ENCODE assay signal across 21 cellular contexts in the genomic region with DNA sequence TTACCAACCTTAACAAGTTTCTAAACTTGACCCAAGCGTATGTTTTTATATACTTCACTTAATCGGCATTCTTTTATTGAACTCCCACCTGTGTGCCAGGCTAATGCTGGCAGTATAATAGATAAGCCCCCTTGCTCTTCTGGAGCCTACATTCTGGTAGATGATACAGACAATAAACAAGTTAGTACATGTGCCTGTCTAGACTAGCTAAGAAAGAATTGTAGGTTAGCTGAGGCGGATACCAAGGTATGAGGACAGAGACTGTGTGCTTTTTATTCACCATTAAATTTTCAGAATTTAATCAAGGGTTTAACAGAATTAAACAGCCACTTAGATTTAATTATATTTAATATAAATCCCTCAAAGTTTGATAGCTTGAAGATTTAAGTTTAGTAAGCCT.
"Had no signal": no experiment of that assay in that cellular context is flagged by ENCODE, and none has a peak within 500 bp of the region (broad histone marks: within the 10 kb centered on the region; RNA-seq: fewer than 3 reads in every experiment).

No MANE protein-coding gene starts in this region.

- H3K4me3 ChIP-seq: colonic mucosa, gastroesophageal sphincter, heart right ventricle, sigmoid colon, spleen, thyroid gland had no signal

- H3K27ac Mint-ChIP-seq: activated T-helper 1 cell treated with anti-CD3 and anti-CD28 coated beads, Interleukin-12 subunit alpha, Interleukin-12 subunit beta, Interleukin-2, Interleukin-4 antibody, amounts not matched to agents 30 ng/mL and 10 ng/mL and 1 ng/mL, durations not matched to agents 14 hours and 24 hours and 36 hours; endodermal cell; nephron had no signal

- H3K27me3 Mint-ChIP-seq: activated CD4-positive, alpha-beta T cell treated with anti-CD3 and anti-CD28 coated beads for 36 hours; central memory CD8-positive, alpha-beta T cell had no signal

- H3K9me3 Mint-ChIP-seq: central memory CD8-positive, alpha-beta T cell; endodermal cell; immature natural killer cell; nephron had no signal

- H3K4me1 Mint-ChIP-seq: central memory CD8-positive, alpha-beta T cell; endodermal cell; immature natural killer cell; nephron had no signal

- ATAC-seq: gastroesophageal sphincter, heart right ventricle, left ventricle myocardium superior had no signal

- H3K4me3 Mint-ChIP-seq: activated CD4-positive, alpha-beta T cell treated with anti-CD3 and anti-CD28 coated beads for 36 hours; activated T-helper 1 cell treated with anti-CD3 and anti-CD28 coated beads, Interleukin-12 subunit alpha, Interleukin-12 subunit beta, Interleukin-2, Interleukin-4 antibody, amounts not matched to agents 30 ng/mL and 10 ng/mL and 1 ng/mL, durations not matched to agents 14 hours and 24 hours and 36 hours; central memory CD8-positive, alpha-beta T cell; endodermal cell; immature natural killer cell; nephron had no signal

- H3K79me2 ChIP-seq: parathyroid adenoma had no signal

- H3K27ac ChIP-seq: brain microvascular endothelial cell, colonic mucosa, gastroesophageal sphincter, heart right ventricle, parathyroid adenoma, sigmoid colon, spleen, thyroid gland, WERI-Rb-1 had no signal

- H3K27me3 ChIP-seq: brain microvascular endothelial cell, colonic mucosa, gastroesophageal sphincter, heart right ventricle, sigmoid colon, spleen, thyroid gland had no signal

- DNase-seq: activated CD4-positive, alpha-beta T cell treated with anti-CD3 and anti-CD28 coated beads for 36 hours; activated naive CD4-positive, alpha-beta T cell; aorta; brain microvascular endothelial cell; colonic mucosa; endodermal cell; heart right ventricle; immature natural killer cell; left ventricle myocardium superior; sigmoid colon; spleen; stimulated activated naive CD4-positive, alpha-beta T cell; SW 1271; T-helper 2 cell; thyroid gland; WERI-Rb-1 had no signal

- H3K9me3 ChIP-seq: colonic mucosa, gastroesophageal sphincter, heart right ventricle, sigmoid colon, spleen, thyroid gland had no signal

- H3K9ac ChIP-seq: parathyroid adenoma had no signal

- H3K4me1 ChIP-seq: colonic mucosa, gastroesophageal sphincter, heart right ventricle, parathyroid adenoma, sigmoid colon, spleen, thyroid gland had no signal

- H2AFZ ChIP-seq: parathyroid adenoma had no signal
